19 cellular contexts compared by ENCODE assay signal in genomic region chr17:52721932-52722331, GRCh38.
DNase-seq lines count a peak whose midpoint lies in the region; ATAC-seq, FAIRE-seq and TF ChIP-seq lines count a peak whose summit lies in the region.
"Had no signal": no experiment of that assay in that cellular context is flagged by ENCODE, and none has a peak within 500 bp of the region (broad histone marks: within the 10 kb centered on the region; RNA-seq: fewer than 3 reads in every experiment).

No MANE protein-coding gene starts in this region.

- H3K23ac ChIP-seq in IMR-90 (ENCODE audit: low read depth, low read length) = no peak overlapping the region

- peaks cover 2% of the 10 kb centered on the region; the same call in 1 of the 3 replicates for H3K9me3 ChIP-seq in A549
- peaks cover 7% of the 10 kb centered on the region; the same call in 1 of the 2 replicates for H3K9me3 ChIP-seq in IMR-90 (ENCODE audit: control insufficient read depth, insufficient read depth, low read length)
- H3K9me3 ChIP-seq in SK-N-MC (ENCODE audit: low read depth, low read length) = no peaks in the 10 kb centered on the region
- H3K9me3 ChIP-seq: BLaER1, Caco-2 had no signal

- no peaks in the 10 kb centered on the region for H3K79me1 ChIP-seq in IMR-90 (ENCODE audit: low read depth in 1 of 2, low read length in 2 of 2)

- no peak overlapping the region for H4K91ac ChIP-seq in IMR-90 (ENCODE audit: insufficient read depth, low read depth, low read length)

- H3K9me1 ChIP-seq in IMR-90 (ENCODE audit: insufficient read depth, low read length) = no peaks in the 10 kb centered on the region

- 2% methylated on average over 1 of the region's 1 CpG for WGBS in A549 (ENCODE audit: missing lambda C conversion rate)
- no CpG with 5 or more reads among the region's 1 CpG for WGBS in IMR-90 (ENCODE audit: extremely low coverage in 2 of 2, insufficient read length in 1 of 2), 2 experiments

- TF ChIP-seq EP300 in A549 (IDR thresholded peaks at IDR 0.05) = no peak

- TF ChIP-seq CTCF in A549 (IDR thresholded peaks at IDR 0.05) (no peak), IMR-90 (conservative IDR thresholded peaks at IDR 0.05; ENCODE audit: low read depth, low read length) (no peak)

- no peak for TF ChIP-seq POLR2A in A549 (IDR thresholded peaks at IDR 0.05; ENCODE audit: low read length)
- TF ChIP-seq POLR2A in IMR-90 (IDR thresholded peaks at IDR 0.05; ENCODE audit: low read depth, low read length) = no peak

- dilution Hi-C loops in IMR-90 (cut with HindIII; ENCODE audit: low sequenced_read_pairs, unreplicated experiment) = no loop called here

- H2BK5ac ChIP-seq in IMR-90 (ENCODE audit: low read depth, low read length, poor library complexity, severe bottlenecking) = no peak overlapping the region

- no peak overlapping the region for H3K27ac ChIP-seq in A549
- H3K27ac ChIP-seq in IMR-90 (ENCODE audit: insufficient read depth, low read length) = no peak overlapping the region
- no peak overlapping the region for H3K27ac ChIP-seq in SK-N-MC
- H3K27ac ChIP-seq: BLaER1, C4-2B had no signal

- no peaks in the 10 kb centered on the region for H3K27me3 ChIP-seq in IMR-90 (ENCODE audit: control insufficient read depth, insufficient read depth, low read length)
- H3K27me3 ChIP-seq: BLaER1 had no signal

- ATAC-seq in A549 (no peak), IMR-90 (ENCODE audit: low read depth) (no peak), GM19397 (IDR thresholded peaks at IDR 0.05; ENCODE audit: unreplicated experiment) (no peak)
- ATAC-seq: CD8-positive, alpha-beta T cell had no signal

- H3K9ac ChIP-seq in IMR-90 (ENCODE audit: low read depth, low read length) = no peak overlapping the region
- no peak overlapping the region for H3K9ac ChIP-seq in SK-N-MC (ENCODE audit: insufficient read length)
- H3K9ac ChIP-seq: BLaER1 had no signal

- in situ Hi-C loops in IMR-90 (cut with MboI; ENCODE audit: low sequenced_read_pairs) = no loop called here

- H4K20me1 ChIP-seq in IMR-90 (ENCODE audit: insufficient read depth, low read length) = no peaks in the 10 kb centered on the region
- H4K20me1 ChIP-seq: BLaER1 had no signal

- no peak overlapping the region for H3K18ac ChIP-seq in IMR-90 (ENCODE audit: low read depth, low read length)

- POLR2A ChIA-PET in A549 (lab: Yijun Ruan, JAX) = no interaction called here
- POLR2A ChIA-PET in IMR-90 (lab: Charles Lee; ENCODE audit: unreplicated experiment) = no interaction called here

- H3K36me3 ChIP-seq in IMR-90 (ENCODE audit: control insufficient read depth, insufficient read depth, low read length) = no peaks in the 10 kb centered on the region
- no peaks in the 10 kb centered on the region for H3K36me3 ChIP-seq in SK-N-MC (ENCODE audit: insufficient read depth, low read length)
- H3K36me3 ChIP-seq: BLaER1 had no signal

- no TSS peak for BruUV-seq in IMR-90 (replicated peaks; lab: Mats Ljungman, UMichigan)

- no peak overlapping the region for H2AK5ac ChIP-seq in IMR-90 (ENCODE audit: low read depth, low read length)

- no peak overlapping the region for H2BK15ac ChIP-seq in IMR-90 (ENCODE audit: low read depth, low read length)

- CTCF ChIA-PET in A549 (lab: Yijun Ruan, JAX) = no interaction called here
- CTCF ChIA-PET in IMR-90 (lab: Yijun Ruan, JAX) = no interaction called here

- H3K4me3 ChIP-seq in A549 (no peak overlapping the region), IMR-90 (ENCODE audit: insufficient read depth, low read depth, low read length) (no peak overlapping the region), SK-N-MC (peak overlapping the region; percentile 28; the same call in 1 of the 2 replicates)
- H3K4me3 ChIP-seq: BLaER1 had no signal

- H3K4me2 ChIP-seq in A549 (no peak overlapping the region), IMR-90 (ENCODE audit: low read depth, low read length) (no peak overlapping the region)
- H3K4me2 ChIP-seq: BLaER1 had no signal

- H2AK9ac ChIP-seq in IMR-90 (replicated peaks; ENCODE audit: low read depth, low read length, poor library complexity) = no peak overlapping the region

- intact Hi-C loops in IMR-90 (cut with micrococcal nuclease) = no loop called here

- no peak overlapping the region for H4K8ac ChIP-seq in IMR-90 (ENCODE audit: low read depth in 2 of 2, low read length in 2 of 2)

- DNase-seq in A549 (ENCODE audit: low read depth in 1 of 2, low spot score in 1 of 2) (no peak), DMS153 (lab: John Stamatoyannopoulos, UW) (peak; percentile 22), IMR-90 (no peak), SK-N-MC (ENCODE audit: low read depth, low spot score) (no peak), NCI-H1105 treated with DMSO at 0.1 percent for 48 hours (lab: John Stamatoyannopoulos, UW) (no peak)
- DNase-seq: Caco-2; CD4-positive, CD25-positive, alpha-beta regulatory T cell; CD8-positive, alpha-beta T cell; DMS53; DMS79 treated with DMSO at 0.1 percent for 48 hours; GF-D8; H7; HCEC 1CT had no signal

- no peak for FAIRE-seq in A549 (lab: Jason Lieb, UNC)
- FAIRE-seq: GM12891, GM18507, H1 had no signal

- H2BK120ac ChIP-seq in IMR-90 (ENCODE audit: low read depth, low read length) = no peak overlapping the region

- H3K56ac ChIP-seq in IMR-90 (ENCODE audit: extremely low read depth, insufficient read depth, low read length) = no peak overlapping the region

- H2AFZ ChIP-seq in IMR-90 (replicated peaks; ENCODE audit: low read length, poor library complexity) = no peak overlapping the region

- H2BK20ac ChIP-seq in IMR-90 (ENCODE audit: low read depth, low read length) = no peak overlapping the region

- H3K4me1 ChIP-seq in A549 = no peaks in the 10 kb centered on the region
- H3K4me1 ChIP-seq in IMR-90 (ENCODE audit: control insufficient read depth, insufficient read depth, low read length) = no peaks in the 10 kb centered on the region
- H3K4me1 ChIP-seq: BLaER1, Caco-2 had no signal

- no peak overlapping the region for H4K5ac ChIP-seq in IMR-90 (ENCODE audit: low read depth, low read length)

- TF ChIP-seq RAD21 in A549 (conservative IDR thresholded peaks at IDR 0.05 in 1 of 2, IDR thresholded peaks at IDR 0.05 in 1 of 2) (no peak), IMR-90 (IDR thresholded peaks at IDR 0.05; ENCODE audit: low read length) (no peak)

- H3K14ac ChIP-seq in IMR-90 (replicated peaks; ENCODE audit: low read depth, low read length) = no peak overlapping the region

- H3K4ac ChIP-seq in IMR-90 (ENCODE audit: low read depth, low read length) = no peak overlapping the region

TF ChIP-seq in A549, 52 proteins besides CTCF, POLR2A, EP300 and RAD21:
- TF ChIP-seq MAFK (IDR thresholded peaks at IDR 0.05; ENCODE audit: partially characterized antibody) (peak; percentile 37), GATA3 (IDR thresholded peaks at IDR 0.05; ENCODE audit: borderline replicate concordance) (no peak), RCOR1 (IDR thresholded peaks at IDR 0.05; ENCODE audit: low read depth, low read length) (no peak), REST (IDR thresholded peaks at IDR 0.05) (no peak)

TF ChIP-seq in IMR-90, 13 proteins besides CTCF, POLR2A, EP300 and RAD21:
- TF ChIP-seq USF2 (IDR thresholded peaks at IDR 0.05; ENCODE audit: low read depth, low read length) (no peak), MAFK (IDR thresholded peaks at IDR 0.05; ENCODE audit: low read depth, low read length) (0 out of 2 replicates have a peak, but pooled peaks have one; percentile 4)
